ENCODE assay signal across 22 cellular contexts in the genomic region with DNA sequence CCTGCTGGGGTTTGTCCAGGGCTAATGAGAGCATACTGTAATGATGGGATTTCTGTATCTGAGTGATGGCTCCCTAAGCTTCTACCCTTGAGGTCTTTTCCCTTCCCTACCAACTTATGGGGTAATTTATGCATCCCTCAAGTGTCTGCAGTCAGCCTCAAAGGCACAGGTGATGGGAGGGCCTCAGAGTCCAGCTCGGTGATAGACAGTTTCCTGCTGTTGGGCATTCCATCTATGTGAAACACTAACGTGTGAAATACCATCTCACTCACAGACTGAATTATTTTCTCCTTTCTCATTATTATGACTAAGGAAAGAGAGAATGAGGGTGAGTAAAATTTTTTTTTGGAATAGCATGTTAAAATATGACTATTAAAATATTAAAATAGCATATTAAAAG.
"Had no signal": no experiment of that assay in that cellular context is flagged by ENCODE, and none has a peak within 500 bp of the region (broad histone marks: within the 10 kb centered on the region; RNA-seq: fewer than 3 reads in every experiment).

No MANE protein-coding gene starts in this region.

- DNase-seq: activated CD4-positive, alpha-beta T cell treated with anti-CD3 and anti-CD28 coated beads for 4 hours; activated CD8-positive, alpha-beta memory T cell treated with anti-CD3 and anti-CD28 coated beads, Interleukin-2, amount 50 U/mL, for 48 hours; activated CD8-positive, alpha-beta T cell treated with anti-CD3 and anti-CD28 coated beads, Interleukin-2, amount 10 ng/mL, durations not matched to agents 7 days and 5 days; activated naive CD4-positive, alpha-beta T cell treated with anti-CD3 and anti-CD28 coated beads, Interleukin-2, amount 50 U/mL, for 16 hours; activated naive CD8-positive, alpha-beta T cell treated with anti-CD3 and anti-CD28 coated beads, Interleukin-2, amount 10 ng/mL, durations not matched to agents 7 days and 5 days; activated T-cell treated with anti-CD3 and anti-CD28 coated beads, Interleukin-2, amount 50 U/mL, for 1 hour; adrenal gland; anterior cingulate cortex; body of pancreas; central memory CD4-positive, alpha-beta T cell; MG63; MV-4-11; NCI-H1092 treated with DMSO at 0.1 percent for 48 hours; NCI-H1417 treated with DMSO at 0.1 percent for 48 hours; NCI-H1694; NCI-H2029 treated with DMSO at 0.1 percent for 48 hours; NCI-H446 treated with DMSO at 0.1 percent for 48 hours; NCI-H526; NCI-H774; PC-3; SHP77 had no signal

- ATAC-seq: activated CD4-positive, CD25-positive, alpha-beta regulatory T cell treated with anti-CD3 and anti-CD28 coated beads, Interleukin-2, amount 50 U/mL, for 24 hours; activated CD8-positive, alpha-beta T cell treated with anti-CD3 and anti-CD28 coated beads, Interleukin-2, amount 10 ng/mL, durations not matched to agents 7 days and 5 days; body of pancreas; PC-3 had no signal
